In the genomic region with DNA sequence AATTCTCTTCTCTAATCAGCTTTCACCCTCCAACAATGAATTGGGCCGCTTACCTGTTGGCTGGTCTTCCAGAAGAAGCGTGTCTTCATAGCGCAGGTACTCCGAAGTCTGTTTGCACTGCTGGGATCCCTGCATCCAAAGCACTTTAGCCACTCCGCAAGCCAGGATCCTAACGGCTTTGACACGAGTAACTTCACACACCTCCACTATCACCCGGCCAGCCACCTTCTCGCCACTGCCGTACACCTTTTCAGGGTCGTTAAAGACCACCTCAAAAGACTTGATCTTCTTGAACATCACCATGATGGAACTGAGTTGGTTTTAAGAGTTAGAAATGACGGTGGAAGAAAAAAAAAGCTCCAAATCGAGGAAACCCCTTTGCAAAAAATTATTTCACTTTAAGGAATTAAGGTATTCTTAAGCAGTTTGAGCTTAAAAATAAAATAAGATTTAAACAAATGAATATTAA, we compare ENCODE assay signal across 7 cellular contexts. TPM values are rescaled to one million over a fixed set of nuclear protein-coding genes. Genes with fewer than 3 reads are reported as not detected.
DNase-seq lines count a peak whose midpoint lies in the region; ATAC-seq, FAIRE-seq and TF ChIP-seq lines count a peak whose summit lies in the region.
"Had no signal": no experiment of that assay in that cellular context is flagged by ENCODE, and none has a peak within 500 bp of the region (broad histone marks: within the 10 kb centered on the region; RNA-seq: fewer than 3 reads in every experiment).

No MANE protein-coding gene starts in this region.

- peak overlapping the region in 1 of 2 experiments; percentile 89 for H3K14ac ChIP-seq in mesenchymal stem cell (ENCODE audit: low read length in 2 of 2)

- FAIRE-seq in GM12891 (lab: Jason Lieb, UNC) (peak; percentile 23), H54 (lab: Jason Lieb, UNC) (no peak)

- H2BK12ac ChIP-seq in mesenchymal stem cell (ENCODE audit: low read length in 2 of 2): no peak overlapping the region

- WGBS in mesenchymal stem cell: 6% methylated on average over 10 of the region's 13 CpGs

- H3K4me1 ChIP-seq in mesenchymal stem cell (ENCODE audit: control insufficient read depth, insufficient read depth, low read depth, low read length): peaks cover 12% of the 10 kb centered on the region

- peak overlapping the region; percentile 64 for H3K4me2 ChIP-seq in mesenchymal stem cell (ENCODE audit: low read length, poor library complexity, severe bottlenecking)

- no peaks in the 10 kb centered on the region for H3K79me1 ChIP-seq in mesenchymal stem cell (replicated peaks; ENCODE audit: low read length, poor library complexity, severe bottlenecking)

- peaks cover 71% of the 10 kb centered on the region for H3K4me1 Mint-ChIP-seq in activated T-cell treated with anti-CD3 and anti-CD28 coated beads, Interleukin-2, amount 50 U/mL, for 24 hours (ENCODE audit: low read depth)

- no peaks in the 10 kb centered on the region for H3K9me3 ChIP-seq in mesenchymal stem cell (ENCODE audit: control insufficient read depth, low read length)

- H3K4me3 Mint-ChIP-seq in activated T-cell treated with anti-CD3 and anti-CD28 coated beads, Interleukin-2, amount 50 U/mL, for 24 hours: peak overlapping the region; percentile 97

- peak overlapping the region in 1 of 2 experiments; percentile 63 for H3K4ac ChIP-seq in mesenchymal stem cell (ENCODE audit: low read depth in 1 of 2, low read length in 2 of 2)

- no peaks in the 10 kb centered on the region for H3K9me3 Mint-ChIP-seq in activated T-cell treated with anti-CD3 and anti-CD28 coated beads, Interleukin-2, amount 50 U/mL, for 24 hours

- ATAC-seq in HG02798 (IDR thresholded peaks at IDR 0.05; ENCODE audit: poor library complexity, unreplicated experiment): no peak

- H3K4me3 ChIP-seq in mesenchymal stem cell (ENCODE audit: insufficient read depth in 1 of 2, low read depth in 1 of 2, low read length in 2 of 2): peak overlapping the region; percentile 80 to 98

- peak overlapping the region; percentile 86 for H3K27ac ChIP-seq in mesenchymal stem cell (ENCODE audit: low read length, poor library complexity, severe bottlenecking)

- no peak overlapping the region for H3K23ac ChIP-seq in mesenchymal stem cell (ENCODE audit: low read length in 2 of 2)

- no peak overlapping the region for H2AFZ ChIP-seq in mesenchymal stem cell (ENCODE audit: low read depth, low read length)

- no peak for TF ChIP-seq POLR2A in GM12891 (IDR thresholded peaks at IDR 0.05; ENCODE audit: low read depth, low read length)
- TF ChIP-seq POLR2A in H54 (IDR thresholded peaks at IDR 0.05; ENCODE audit: low read depth, low read length): no peak

- no peak overlapping the region for H2BK5ac ChIP-seq in mesenchymal stem cell (ENCODE audit: low read depth, low read length, poor library complexity, severe bottlenecking)

- H3K36me3 Mint-ChIP-seq in activated T-cell treated with anti-CD3 and anti-CD28 coated beads, Interleukin-2, amount 50 U/mL, for 24 hours (ENCODE audit: low read depth): peaks cover 55% of the 10 kb centered on the region

- no peaks in the 10 kb centered on the region for H3K27me3 Mint-ChIP-seq in activated T-cell treated with anti-CD3 and anti-CD28 coated beads, Interleukin-2, amount 50 U/mL, for 24 hours

- H4K8ac ChIP-seq in mesenchymal stem cell (ENCODE audit: low read length): peak overlapping the region; percentile 43

- no peak overlapping the region for H2BK15ac ChIP-seq in mesenchymal stem cell (ENCODE audit: low read depth, poor library complexity, severe bottlenecking)

- DNase-seq in GM12891 (ENCODE audit: insufficient read length, low spot score) (no peak), mesenchymal stem cell (no peak), H54 (ENCODE audit: insufficient read length, low spot score) (no peak), dermis blood vessel endothelial cell (no peak)
- peak; percentile 59 for DNase-seq in activated T-cell treated with anti-CD3 and anti-CD28 coated beads, Interleukin-2, amount 50 U/mL, for 24 hours

- H2AK5ac ChIP-seq in mesenchymal stem cell (ENCODE audit: low read length, severe bottlenecking): no peak overlapping the region

- no peak overlapping the region for H4K91ac ChIP-seq in mesenchymal stem cell (ENCODE audit: low read length)

- no peaks in the 10 kb centered on the region for H3K27me3 ChIP-seq in mesenchymal stem cell (ENCODE audit: control insufficient read depth in 1 of 2, insufficient read depth in 1 of 2, low read length in 2 of 2)

- peak overlapping the region; percentile 93 for H3K9ac ChIP-seq in mesenchymal stem cell (ENCODE audit: low read length)

- peak overlapping the region; percentile 96 for H3K27ac Mint-ChIP-seq in activated T-cell treated with anti-CD3 and anti-CD28 coated beads, Interleukin-2, amount 50 U/mL, for 24 hours

- no peak overlapping the region for H2BK120ac ChIP-seq in mesenchymal stem cell (ENCODE audit: low read depth, low read length)

- H3K36me3 ChIP-seq in mesenchymal stem cell (ENCODE audit: control insufficient read depth in 1 of 2, insufficient read depth in 2 of 2, low read depth in 1 of 2, low read length in 2 of 2): peaks cover 12 to 38% of the 10 kb centered on the region in 2 experiments

- H3K18ac ChIP-seq in mesenchymal stem cell (ENCODE audit: low read depth in 1 of 2, low read length in 2 of 2): peak overlapping the region; percentile 80 to 86

TF ChIP-seq in GM12891, 5 proteins besides CTCF, POLR2A, EP300 and RAD21:
- no peak for TF ChIP-seq TAF1 (IDR thresholded peaks at IDR 0.05; ENCODE audit: low read depth, low read length)
- TF ChIP-seq POLR2AphosphoS5 (IDR thresholded peaks at IDR 0.05; ENCODE audit: low read depth, low read length): no peak; the same call in none of the 2 replicates
- no peak for TF ChIP-seq PAX5 (IDR thresholded peaks at IDR 0.05; ENCODE audit: insufficient read depth, low read length, severe bottlenecking)
- TF ChIP-seq SPI1 (IDR thresholded peaks at IDR 0.05; ENCODE audit: low read depth, low read length): no peak
- no peak for TF ChIP-seq POU2F2 (IDR thresholded peaks at IDR 0.05; ENCODE audit: low read depth, low read length)

RNA-seq across cellular contexts. Expression of gene TXNIP, which starts 0.4 kb away (rescaled TPM):
- polyA plus RNA-seq in GM12891 (2012; ENCODE audit: low read depth, missing spikeins): 129 TPM
- 161 TPM for polyA plus RNA-seq in mesenchymal stem cell (2013, experiment 1 of 2)
- 167 TPM for polyA plus RNA-seq in mesenchymal stem cell (2013, experiment 2 of 2)
- 108 and 151 TPM in 2 replicates for total RNA-seq in dermis blood vessel endothelial cell

RNA-seq across cellular contexts. Expression of gene HJV, which starts 25.5 kb away (rescaled TPM):
- not detected for polyA plus RNA-seq in GM12891 (2012; ENCODE audit: low read depth, missing spikeins)
- polyA plus RNA-seq in mesenchymal stem cell (2013, experiment 1 of 2): not detected
- polyA plus RNA-seq in mesenchymal stem cell (2013, experiment 2 of 2): not detected
- not detected in 2 replicates for total RNA-seq in dermis blood vessel endothelial cell
- total RNA-seq: T-helper 2 cell treated with Interferon-gamma antibody and Interleukin-4, amounts not matched to agents 100 ng/mL and 5 ng/mL, for 36 hours had no signal

RNA-seq across cellular contexts. Expression of gene POLR3GL, which starts 31.5 kb away (rescaled TPM):
- 28.2 TPM for polyA plus RNA-seq in GM12891 (2012; ENCODE audit: low read depth, missing spikeins)
- 31.1 TPM for polyA plus RNA-seq in mesenchymal stem cell (2013, experiment 1 of 2)
- polyA plus RNA-seq in mesenchymal stem cell (2013, experiment 2 of 2): 32.3 TPM
- total RNA-seq in dermis blood vessel endothelial cell: 17.1 and 17.2 TPM in 2 replicates

RNA-seq across cellular contexts. Expression of gene ANKRD34A, which starts 31.6 kb away (rescaled TPM):
- 1.5 TPM for polyA plus RNA-seq in GM12891 (2012; ENCODE audit: low read depth, missing spikeins)
- polyA plus RNA-seq in mesenchymal stem cell (2013, experiment 1 of 2): 4.4 TPM
- 4.4 TPM for polyA plus RNA-seq in mesenchymal stem cell (2013, experiment 2 of 2)
- under 0.01 TPM in 2 replicates for total RNA-seq in dermis blood vessel endothelial cell

RNA-seq across cellular contexts. Expression of gene LIX1L, which starts 38.2 kb away (rescaled TPM):
- 6.1 TPM for polyA plus RNA-seq in GM12891 (2012; ENCODE audit: low read depth, missing spikeins)
- polyA plus RNA-seq in mesenchymal stem cell (2013, experiment 1 of 2): 30.0 TPM
- 29.8 TPM for polyA plus RNA-seq in mesenchymal stem cell (2013, experiment 2 of 2)
- 21.1 and 29.7 TPM in 2 replicates for total RNA-seq in dermis blood vessel endothelial cell
